Comparison of ENCODE assay signal across 12 cellular contexts in the genomic region with DNA sequence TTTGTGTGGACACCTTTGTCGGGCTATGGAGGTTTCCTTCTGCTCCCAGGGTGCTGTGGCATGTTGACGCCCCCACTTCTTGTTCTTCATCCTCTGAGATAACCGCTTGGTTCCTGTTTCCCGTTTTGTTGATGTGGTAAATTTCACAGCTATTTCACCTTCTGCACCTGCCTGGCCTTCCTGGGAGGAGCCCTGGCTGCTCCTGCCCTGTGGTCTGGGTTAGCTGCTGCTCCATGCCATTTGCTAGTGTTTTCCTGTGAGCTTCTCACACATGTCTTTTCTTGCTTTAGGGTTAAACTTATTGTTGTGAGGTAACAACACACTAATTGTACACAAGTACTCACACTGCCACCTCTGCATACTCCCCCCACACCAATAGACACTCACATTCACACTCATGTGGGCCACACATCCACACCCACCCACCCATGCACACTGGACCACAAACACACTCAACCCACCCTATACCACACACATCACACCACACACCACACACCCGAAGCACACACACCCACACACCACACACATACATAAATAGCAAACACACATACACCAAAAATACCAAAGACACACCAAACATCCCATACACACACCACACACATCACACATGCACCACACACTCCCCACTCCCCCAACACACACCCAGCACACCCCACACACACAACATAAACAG. TPM values are rescaled to one million over a fixed set of nuclear protein-coding genes. Genes with fewer than 3 reads are reported as not detected.
DNase-seq lines count a peak whose midpoint lies in the region; ATAC-seq and TF ChIP-seq lines count a peak whose summit lies in the region.
"Had no signal": no experiment of that assay in that cellular context is flagged by ENCODE, and none has a peak within 500 bp of the region (broad histone marks: within the 10 kb centered on the region; RNA-seq: fewer than 3 reads in every experiment).

No MANE protein-coding gene starts in this region.

- DNase-seq in activated CD4-positive, alpha-beta T cell treated with anti-CD3 and anti-CD28 coated beads, Interleukin-2, amount 10 ng/mL, durations not matched to agents 24 days and 14 days, result peak; percentile 79
- DNase-seq in activated CD4-positive, alpha-beta T cell treated with anti-CD3 and anti-CD28 coated beads, Interleukin-2, amount 50 U/mL, for 48 hours, result no peak
- peak; percentile 71 for DNase-seq in KG1 (lab: John Stamatoyannopoulos, UW)
- peak; percentile 37 for DNase-seq in activated CD8-positive, alpha-beta T cell treated with anti-CD3 and anti-CD28 coated beads for 36 hours
- no peak for DNase-seq in natural killer cell treated with Interleukin-12 subunit alpha and Interleukin-12 subunit beta and Interleukin-15 and Interleukin-18, amount 100 ng/mL, for 72 hours (ENCODE audit: low spot score)
- no peak for DNase-seq in NCI-H748 treated with DMSO at 0.1 percent for 48 hours (lab: John Stamatoyannopoulos, UW)
- DNase-seq in GM13976 (ENCODE audit: low spot score), result no peak
- DNase-seq: dorsolateral prefrontal cortex, NCI-H187 had no signal

- no peak for ATAC-seq in activated CD8-positive, alpha-beta T cell treated with anti-CD3 and anti-CD28 coated beads for 36 hours
- peak; percentile 41 to 60 for ATAC-seq in natural killer cell treated with Interleukin-12 subunit alpha and Interleukin-12 subunit beta and Interleukin-15 and Interleukin-18, amount 100 ng/mL, for 72 hours
- no peak for ATAC-seq in GM21723 (IDR thresholded peaks at IDR 0.05; ENCODE audit: unreplicated experiment)

- POLR2A ChIA-PET in activated CD8-positive, alpha-beta T cell treated with anti-CD3 and anti-CD28 coated beads for 36 hours (lab: Charles Lee), result no interaction called here

- intact Hi-C loops in activated CD4-positive, alpha-beta T cell treated with anti-CD3 and anti-CD28 coated beads, Interleukin-2, amount 10 ng/mL, durations not matched to agents 24 days and 14 days (cut with micrococcal nuclease), result no loop called here
- intact Hi-C loops in activated CD8-positive, alpha-beta T cell treated with anti-CD3 and anti-CD28 coated beads for 36 hours (cut with micrococcal nuclease), result loop anchor here (10.0 kb wide), 1 partner anchor 58 kb away; the partner anchor contains the start of gene NCOA4

- CTCF ChIA-PET in activated CD8-positive, alpha-beta T cell treated with anti-CD3 and anti-CD28 coated beads for 36 hours (lab: Charles Lee), result interaction anchor here (1.2 kb wide), 1 partner anchor 136 kb away, joined by 3 read pairs; no protein-coding TSS in a partner anchor

- H3K4me3 Mint-ChIP-seq in activated CD4-positive, alpha-beta T cell treated with anti-CD3 and anti-CD28 coated beads, Interleukin-2, amount 10 ng/mL, durations not matched to agents 24 days and 14 days, result no peak overlapping the region
- H3K4me3 Mint-ChIP-seq in activated CD8-positive, alpha-beta T cell treated with anti-CD3 and anti-CD28 coated beads for 36 hours, result no peak overlapping the region
- H3K4me3 Mint-ChIP-seq in natural killer cell treated with Interleukin-12 subunit alpha and Interleukin-12 subunit beta and Interleukin-15 and Interleukin-18, amount 100 ng/mL, for 72 hours, result no peak overlapping the region
- H3K4me3 Mint-ChIP-seq: activated naive CD8-positive, alpha-beta T cell had no signal

- no peak overlapping the region for H3K27ac Mint-ChIP-seq in activated CD4-positive, alpha-beta T cell treated with anti-CD3 and anti-CD28 coated beads, Interleukin-2, amount 10 ng/mL, durations not matched to agents 24 days and 14 days
- no peak overlapping the region for H3K27ac Mint-ChIP-seq in activated CD8-positive, alpha-beta T cell treated with anti-CD3 and anti-CD28 coated beads for 36 hours
- H3K27ac Mint-ChIP-seq in natural killer cell treated with Interleukin-12 subunit alpha and Interleukin-12 subunit beta and Interleukin-15 and Interleukin-18, amount 100 ng/mL, for 72 hours, result no peak overlapping the region
- H3K27ac Mint-ChIP-seq: activated naive CD8-positive, alpha-beta T cell had no signal

- in situ Hi-C loops in GM13976 (cut with MboI; ENCODE audit: low sequenced_read_pairs, unreplicated experiment), result no loop called here

- H3K27me3 Mint-ChIP-seq in activated CD4-positive, alpha-beta T cell treated with anti-CD3 and anti-CD28 coated beads, Interleukin-2, amount 10 ng/mL, durations not matched to agents 24 days and 14 days, result no peaks in the 10 kb centered on the region
- no peaks in the 10 kb centered on the region for H3K27me3 Mint-ChIP-seq in activated CD8-positive, alpha-beta T cell treated with anti-CD3 and anti-CD28 coated beads for 36 hours
- no peaks in the 10 kb centered on the region for H3K27me3 Mint-ChIP-seq in natural killer cell treated with Interleukin-12 subunit alpha and Interleukin-12 subunit beta and Interleukin-15 and Interleukin-18, amount 100 ng/mL, for 72 hours
- H3K27me3 Mint-ChIP-seq: activated naive CD8-positive, alpha-beta T cell had no signal

- TF ChIP-seq CTCF in activated CD8-positive, alpha-beta T cell treated with anti-CD3 and anti-CD28 coated beads for 36 hours (IDR thresholded peaks at IDR 0.05), result no peak
- TF ChIP-seq CTCF in GM13976 (IDR thresholded peaks at IDR 0.05; ENCODE audit: borderline replicate concordance, control extremely low read depth, extremely low read depth, insufficient read depth, missing control alignments), result no peak

- peaks cover 31% of the 10 kb centered on the region for H3K4me1 Mint-ChIP-seq in activated CD4-positive, alpha-beta T cell treated with anti-CD3 and anti-CD28 coated beads, Interleukin-2, amount 10 ng/mL, durations not matched to agents 24 days and 14 days
- peaks cover 5% of the 10 kb centered on the region for H3K4me1 Mint-ChIP-seq in activated CD8-positive, alpha-beta T cell treated with anti-CD3 and anti-CD28 coated beads for 36 hours (ENCODE audit: low read depth)
- peaks cover 24 to 27% of the 10 kb centered on the region in 2 donors for H3K4me1 Mint-ChIP-seq in natural killer cell treated with Interleukin-12 subunit alpha and Interleukin-12 subunit beta and Interleukin-15 and Interleukin-18, amount 100 ng/mL, for 72 hours (ENCODE audit: low read depth in 2 of 2)

- no peaks in the 10 kb centered on the region for H3K9me3 Mint-ChIP-seq in activated CD4-positive, alpha-beta T cell treated with anti-CD3 and anti-CD28 coated beads, Interleukin-2, amount 10 ng/mL, durations not matched to agents 24 days and 14 days
- no peaks in the 10 kb centered on the region for H3K9me3 Mint-ChIP-seq in activated CD8-positive, alpha-beta T cell treated with anti-CD3 and anti-CD28 coated beads for 36 hours
- no peaks in the 10 kb centered on the region for H3K9me3 Mint-ChIP-seq in natural killer cell treated with Interleukin-12 subunit alpha and Interleukin-12 subunit beta and Interleukin-15 and Interleukin-18, amount 100 ng/mL, for 72 hours

- H3K36me3 Mint-ChIP-seq in activated CD4-positive, alpha-beta T cell treated with anti-CD3 and anti-CD28 coated beads, Interleukin-2, amount 10 ng/mL, durations not matched to agents 24 days and 14 days (ENCODE audit: low read depth), result no peaks in the 10 kb centered on the region
- peaks cover 2% of the 10 kb centered on the region for H3K36me3 Mint-ChIP-seq in activated CD8-positive, alpha-beta T cell treated with anti-CD3 and anti-CD28 coated beads for 36 hours (ENCODE audit: low read depth)
- H3K36me3 Mint-ChIP-seq in natural killer cell treated with Interleukin-12 subunit alpha and Interleukin-12 subunit beta and Interleukin-15 and Interleukin-18, amount 100 ng/mL, for 72 hours, result no peaks in the 10 kb centered on the region
- H3K36me3 Mint-ChIP-seq: activated naive CD8-positive, alpha-beta T cell had no signal

RNA-seq across cellular contexts. Expression of gene MSMB, which starts 46.6 kb away (rescaled TPM):
- not detected in 2 replicates for total RNA-seq in activated CD4-positive, alpha-beta T cell treated with anti-CD3 and anti-CD28 coated beads, Interleukin-2, amount 10 ng/mL, durations not matched to agents 24 days and 14 days
- total RNA-seq in activated CD8-positive, alpha-beta T cell treated with anti-CD3 and anti-CD28 coated beads for 36 hours, result not detected
- total RNA-seq in natural killer cell treated with Interleukin-12 subunit alpha and Interleukin-12 subunit beta and Interleukin-15 and Interleukin-18, amount 100 ng/mL, for 72 hours, result not detected
- total RNA-seq: dorsolateral prefrontal cortex, liver had no signal

Comparison
In these comparisons a context has a peak if more than half of its experiments do, and no peak if none do; other contexts are left out.
1. DNase-seq: peak in activated CD4-positive, alpha-beta T cell treated with anti-CD3 and anti-CD28 coated beads, Interleukin-2, amount 10 ng/mL, durations not matched to agents 24 days and 14 days (single experiment), KG1 (single experiment) and activated CD8-positive, alpha-beta T cell treated with anti-CD3 and anti-CD28 coated beads for 36 hours (single experiment); none in activated CD4-positive, alpha-beta T cell treated with anti-CD3 and anti-CD28 coated beads, Interleukin-2, amount 50 U/mL, for 48 hours (0 of 2), natural killer cell treated with Interleukin-12 subunit alpha and Interleukin-12 subunit beta and Interleukin-15 and Interleukin-18, amount 100 ng/mL, for 72 hours (single experiment), NCI-H748 treated with DMSO at 0.1 percent for 48 hours (single experiment) and GM13976 (single experiment).
2. ATAC-seq: peak in natural killer cell treated with Interleukin-12 subunit alpha and Interleukin-12 subunit beta and Interleukin-15 and Interleukin-18, amount 100 ng/mL, for 72 hours (2 of 2); none in activated CD8-positive, alpha-beta T cell treated with anti-CD3 and anti-CD28 coated beads for 36 hours (single experiment) and GM21723 (single experiment).